Comparison of ENCODE assay signal across 1 cellular context in the genomic region with DNA sequence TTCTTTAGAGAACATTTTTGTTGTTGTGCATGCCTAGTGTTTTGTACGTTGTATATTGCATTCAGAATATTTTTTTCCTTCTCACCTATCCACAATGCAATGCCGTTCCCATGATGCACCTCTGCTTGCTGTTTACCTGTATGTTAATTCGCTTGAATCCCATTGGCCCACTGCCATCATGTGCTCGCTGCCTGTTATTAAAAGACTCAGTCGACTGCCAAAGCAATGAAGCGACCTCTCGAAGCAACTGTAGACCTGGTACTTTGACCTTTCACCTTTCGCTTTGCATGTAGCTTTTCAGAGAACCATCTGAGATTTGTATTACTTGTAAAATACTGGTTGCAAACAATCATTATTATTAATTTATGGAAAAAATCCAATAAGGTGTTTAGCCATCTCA.
TF ChIP-seq lines count a peak whose summit lies in the region.

No MANE protein-coding gene starts in this region.

TF ChIP-seq in SK-N-SH treated with all-trans-retinoic acid at 6 μM for 48 hours, 23 proteins besides CTCF, POLR2A, EP300 and RAD21 (continued from another document):
- TF ChIP-seq, protein P1, sequence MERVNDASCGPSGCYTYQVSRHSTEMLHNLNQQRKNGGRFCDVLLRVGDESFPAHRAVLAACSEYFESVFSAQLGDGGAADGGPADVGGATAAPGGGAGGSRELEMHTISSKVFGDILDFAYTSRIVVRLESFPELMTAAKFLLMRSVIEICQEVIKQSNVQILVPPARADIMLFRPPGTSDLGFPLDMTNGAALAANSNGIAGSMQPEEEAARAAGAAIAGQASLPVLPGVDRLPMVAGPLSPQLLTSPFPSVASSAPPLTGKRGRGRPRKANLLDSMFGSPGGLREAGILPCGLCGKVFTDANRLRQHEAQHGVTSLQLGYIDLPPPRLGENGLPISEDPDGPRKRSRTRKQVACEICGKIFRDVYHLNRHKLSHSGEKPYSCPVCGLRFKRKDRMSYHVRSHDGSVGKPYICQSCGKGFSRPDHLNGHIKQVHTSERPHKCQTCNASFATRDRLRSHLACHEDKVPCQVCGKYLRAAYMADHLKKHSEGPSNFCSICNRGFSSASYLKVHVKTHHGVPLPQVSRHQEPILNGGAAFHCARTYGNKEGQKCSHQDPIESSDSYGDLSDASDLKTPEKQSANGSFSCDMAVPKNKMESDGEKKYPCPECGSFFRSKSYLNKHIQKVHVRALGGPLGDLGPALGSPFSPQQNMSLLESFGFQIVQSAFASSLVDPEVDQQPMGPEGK (CRISPR knock-in tag; IDR thresholded peaks at IDR 0.05; ENCODE audit: borderline replicate concordance) = no peak
- no peak for TF ChIP-seq SNAI2 (CRISPR knock-in tag; IDR thresholded peaks at IDR 0.05)
- TF ChIP-seq ZFP30 (CRISPR knock-in tag; IDR thresholded peaks at IDR 0.05) = no peak
- TF ChIP-seq TOX (CRISPR knock-in tag; IDR thresholded peaks at IDR 0.05; ENCODE audit: borderline replicate concordance) = no peak
